In the genomic region with DNA sequence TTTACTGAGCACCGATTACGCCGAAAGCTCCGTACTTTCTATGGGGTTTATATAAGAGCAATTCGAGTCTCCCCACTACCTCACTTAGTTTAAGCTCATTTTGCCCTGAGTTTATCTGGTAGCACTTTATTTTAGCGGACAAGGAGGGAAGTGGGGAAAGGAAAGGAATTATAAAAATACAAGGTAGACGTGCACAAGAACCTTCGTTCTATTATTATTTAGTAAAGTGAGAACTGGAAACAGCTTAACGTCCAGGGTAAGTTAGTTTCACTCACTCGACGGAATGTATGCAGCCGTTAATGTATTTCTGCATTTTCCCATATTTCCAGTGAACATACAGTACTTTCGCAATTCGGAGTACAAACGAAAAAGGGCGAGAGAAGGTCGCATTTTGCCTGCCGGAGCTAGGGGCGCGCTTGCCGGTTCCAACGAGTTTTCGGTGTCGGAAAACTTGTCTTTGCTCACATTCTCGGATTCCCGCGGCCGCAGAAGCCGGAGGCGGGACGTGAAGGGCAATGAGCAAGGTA, we compare ENCODE assay signal across 8 cellular contexts. TPM values are rescaled to one million over a fixed set of nuclear protein-coding genes. Genes with fewer than 3 reads are reported as not detected.
DNase-seq lines count a peak whose midpoint lies in the region; ATAC-seq and TF ChIP-seq lines count a peak whose summit lies in the region.

No MANE protein-coding gene starts in this region.

- DNase-seq in NCI-H146 (lab: John Stamatoyannopoulos, UW) (peak; percentile 37), NCI-H146 treated with DMSO at 0.1 percent for 48 hours (lab: John Stamatoyannopoulos, UW; ENCODE audit: unreplicated experiment) (no peak), Panc1 (ENCODE audit: low read depth, low spot score) (no peak), epithelial cell of esophagus (ENCODE audit: low read depth) (peak; percentile 16), trophoblast cell (no peak)

- peak overlapping the region; percentile 83 for H3K9ac ChIP-seq in trophoblast cell (ENCODE audit: low read length)

- peak overlapping the region; percentile 85 for H3K18ac ChIP-seq in trophoblast cell (ENCODE audit: low read length)

- H3K4me1 ChIP-seq in Panc1 (ENCODE audit: control insufficient read depth, insufficient read depth, low read length): peaks cover 10% of the 10 kb centered on the region; the same call in 1 of the 2 replicates
- no peaks in the 10 kb centered on the region for H3K4me1 ChIP-seq in trophoblast cell (ENCODE audit: control insufficient read depth in 1 of 2, insufficient read depth in 2 of 2, low read length in 2 of 2)

- H4K91ac ChIP-seq in trophoblast cell (ENCODE audit: low read depth, low read length): peak overlapping the region; percentile 92

- peak overlapping the region; percentile 90 for H4K8ac ChIP-seq in trophoblast cell (ENCODE audit: low read depth, low read length)

- no peak overlapping the region for H3K4ac ChIP-seq in trophoblast cell (ENCODE audit: low read depth, low read length)

- TF ChIP-seq CTCF in Panc1 (IDR thresholded peaks at IDR 0.05): peak; percentile 28; the same call in 1 of the 2 replicates
- no peak for TF ChIP-seq CTCF in epithelial cell of esophagus (IDR thresholded peaks at IDR 0.05; ENCODE audit: insufficient read depth, low read depth, low read length, missing control alignments)

- BruUV-seq in Panc1 (replicated peaks; lab: Mats Ljungman, UMichigan): TSS peak; percentile 95

- peak overlapping the region; percentile 93 for H2BK5ac ChIP-seq in trophoblast cell (ENCODE audit: low read depth, low read length, poor library complexity)

- POLR2A ChIA-PET in Panc1 (lab: Charles Lee): interaction anchor here (0.6 kb wide), 1 partner anchor 352 kb away, joined by 3 read pairs; no protein-coding TSS in a partner anchor

- CTCF ChIA-PET in Panc1 (lab: Charles Lee): no interaction called here

- H3K36me3 ChIP-seq in Panc1 (ENCODE audit: control insufficient read depth, insufficient read depth, low read length): no peaks in the 10 kb centered on the region; the same call in 1 of the 2 replicates
- H3K36me3 ChIP-seq in trophoblast cell (ENCODE audit: control insufficient read depth in 1 of 2, insufficient read depth in 2 of 2, low read length in 2 of 2): no peaks in the 10 kb centered on the region

- no peak for ATAC-seq in Panc1
- ATAC-seq in HG03135 (IDR thresholded peaks at IDR 0.05; ENCODE audit: unreplicated experiment): no peak
- ATAC-seq in GM21526 (IDR thresholded peaks at IDR 0.05; ENCODE audit: low FRiP score, unreplicated experiment): no peak
- no peak for ATAC-seq in GM18520 (IDR thresholded peaks at IDR 0.05; ENCODE audit: unreplicated experiment)

- H3K23ac ChIP-seq in trophoblast cell (ENCODE audit: low read length): no peak overlapping the region

- H2BK12ac ChIP-seq in trophoblast cell (ENCODE audit: low read length): no peak overlapping the region

- H3K4me3 ChIP-seq in Panc1 (ENCODE audit: low read depth in 2 of 2, low read length in 2 of 2): peak overlapping the region; percentile 85 to 87
- H3K4me3 ChIP-seq in epithelial cell of esophagus (ENCODE audit: low read length): peak overlapping the region; percentile 80
- peak overlapping the region; percentile 81 for H3K4me3 ChIP-seq in trophoblast cell (ENCODE audit: low read depth, low read length)

- H2AK5ac ChIP-seq in trophoblast cell (ENCODE audit: low read length): no peak overlapping the region

- no peaks in the 10 kb centered on the region for H3K27me3 ChIP-seq in Panc1 (ENCODE audit: control insufficient read depth, insufficient read depth, low read length)
- no peaks in the 10 kb centered on the region for H3K27me3 ChIP-seq in trophoblast cell (ENCODE audit: insufficient read depth, low read length)

- H4K12ac ChIP-seq in trophoblast cell (ENCODE audit: low read depth, low read length): peak overlapping the region; percentile 25

- no peaks in the 10 kb centered on the region for H3K9me3 ChIP-seq in Panc1 (ENCODE audit: control insufficient read depth, insufficient read depth, low read depth, low read length)
- no peaks in the 10 kb centered on the region for H3K9me3 ChIP-seq in trophoblast cell (ENCODE audit: insufficient read depth, low read depth, low read length)

- peak overlapping the region; percentile 66 for H2AFZ ChIP-seq in trophoblast cell (ENCODE audit: insufficient read depth, low read length, poor library complexity)

- intact Hi-C loops in Panc1 (cut with micrococcal nuclease; ENCODE audit: unreplicated experiment): no loop called here

- peak overlapping the region; percentile 96 for H3K14ac ChIP-seq in trophoblast cell (ENCODE audit: low read length)

- H2BK120ac ChIP-seq in trophoblast cell (ENCODE audit: insufficient read depth, low read length, poor library complexity): peak overlapping the region; percentile 91

- H3K79me1 ChIP-seq in trophoblast cell (ENCODE audit: low read length): peaks cover 20% of the 10 kb centered on the region

- peaks cover 14% of the 10 kb centered on the region for H3K79me2 ChIP-seq in trophoblast cell (ENCODE audit: control insufficient read depth, insufficient read depth, low read length, poor library complexity)

- in situ Hi-C loops in Panc1 (cut with HindIII; ENCODE audit: low pct_unique_long_range_greater_than_20kb, low sequenced_read_pairs): no loop called here

- H3K4me2 ChIP-seq in trophoblast cell (ENCODE audit: low read length): peak overlapping the region; percentile 72

- peak overlapping the region; percentile 97 for H3K27ac ChIP-seq in Panc1 (ENCODE audit: low read length)
- peak overlapping the region; percentile 98 for H3K27ac ChIP-seq in trophoblast cell (ENCODE audit: low read depth, low read length)

- WGBS in trophoblast cell (ENCODE audit: extremely low coverage, insufficient coverage, insufficient read length): no CpG with 5 or more reads among the region's 31 CpGs

RNA-seq across cellular contexts. Expression of gene STT3B, which starts 1.2 kb away (rescaled TPM):
- 105 TPM for total RNA-seq in Panc1 (2021; ENCODE audit: unreplicated experiment)
- 45.5 TPM for polyA plus RNA-seq in Panc1 (2012; ENCODE audit: insufficient read length)
- polyA plus RNA-seq in trophoblast cell (2013): 277 and 288 TPM in 2 replicates

Comparison
In these comparisons a context has a peak if more than half of its experiments do, and no peak if none do; other contexts are left out.
1. DNase-seq: peak in NCI-H146 (single experiment) and epithelial cell of esophagus (single experiment); none in NCI-H146 treated with DMSO at 0.1 percent for 48 hours (single experiment), Panc1 (single experiment) and trophoblast cell (0 of 2).
2. Peak in every context shown above with its lines, with median percentiles within 50 percentile points of each other: H3K4me3 ChIP-seq.